1 cellular context compared by ENCODE assay signal in the genomic region with DNA sequence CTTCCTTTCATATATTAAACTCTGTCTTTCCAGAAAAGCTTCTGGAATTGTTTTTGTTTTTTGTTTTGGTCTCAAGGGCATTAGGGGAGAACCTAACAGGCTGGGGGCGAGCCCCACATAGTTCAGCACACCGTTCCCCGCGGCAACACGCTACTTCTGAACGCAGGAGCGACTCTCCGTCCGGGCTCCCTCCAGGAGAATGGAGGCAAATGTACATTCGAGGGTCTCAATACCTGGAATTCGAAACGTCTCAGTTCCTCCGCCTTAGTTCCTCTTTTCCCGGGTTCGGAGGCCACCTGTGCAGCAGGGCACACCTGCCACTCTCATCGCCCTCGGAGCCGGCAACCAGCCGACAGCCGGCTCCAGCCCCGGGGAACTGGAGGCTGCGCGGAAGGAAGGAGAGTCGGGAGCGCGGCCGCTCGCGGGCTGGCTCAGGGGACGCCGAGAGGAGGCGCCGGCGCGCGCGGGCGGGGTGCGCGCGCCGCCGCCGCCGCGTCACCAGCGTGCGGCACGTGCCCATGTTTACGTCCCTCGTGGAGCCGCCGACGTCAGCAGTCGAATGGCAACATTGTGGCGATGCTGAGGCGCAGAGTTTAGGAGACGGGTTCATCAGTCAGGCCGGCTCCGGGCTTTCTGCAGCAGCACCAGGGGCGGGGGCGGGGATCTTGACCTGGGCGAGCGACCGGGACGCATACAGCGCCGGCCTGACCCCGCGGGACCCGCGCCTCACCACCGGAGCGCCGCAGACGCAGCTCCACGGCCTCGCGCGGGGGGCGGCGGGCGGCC.
TF ChIP-seq lines count a peak whose summit lies in the region.

JMY (plus strand) TSS at position 554 of the 786 bp plus-strand sequence. CDS start 520 bp downstream, outside the sequence.

TF ChIP-seq in GM12878, 131 proteins besides CTCF, POLR2A, EP300 and RAD21 (continued from another document and continues in another):
- TF ChIP-seq ZNF384 (IDR thresholded peaks at IDR 0.05; ENCODE audit: borderline replicate concordance, low read depth, low read length) = no peak
- TF ChIP-seq, protein P1, sequence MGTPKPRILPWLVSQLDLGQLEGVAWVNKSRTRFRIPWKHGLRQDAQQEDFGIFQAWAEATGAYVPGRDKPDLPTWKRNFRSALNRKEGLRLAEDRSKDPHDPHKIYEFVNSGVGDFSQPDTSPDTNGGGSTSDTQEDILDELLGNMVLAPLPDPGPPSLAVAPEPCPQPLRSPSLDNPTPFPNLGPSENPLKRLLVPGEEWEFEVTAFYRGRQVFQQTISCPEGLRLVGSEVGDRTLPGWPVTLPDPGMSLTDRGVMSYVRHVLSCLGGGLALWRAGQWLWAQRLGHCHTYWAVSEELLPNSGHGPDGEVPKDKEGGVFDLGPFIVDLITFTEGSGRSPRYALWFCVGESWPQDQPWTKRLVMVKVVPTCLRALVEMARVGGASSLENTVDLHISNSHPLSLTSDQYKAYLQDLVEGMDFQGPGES (IDR thresholded peaks at IDR 0.05) = no peak
- 0 out of 2 replicates have a peak, but pooled peaks have one; percentile 19 for TF ChIP-seq EED (IDR thresholded peaks at IDR 0.05; ENCODE audit: low read depth)
- TF ChIP-seq RFX5 (IDR thresholded peaks at IDR 0.05; ENCODE audit: low read depth, low read length) = no peak
- TF ChIP-seq, protein P2, sequence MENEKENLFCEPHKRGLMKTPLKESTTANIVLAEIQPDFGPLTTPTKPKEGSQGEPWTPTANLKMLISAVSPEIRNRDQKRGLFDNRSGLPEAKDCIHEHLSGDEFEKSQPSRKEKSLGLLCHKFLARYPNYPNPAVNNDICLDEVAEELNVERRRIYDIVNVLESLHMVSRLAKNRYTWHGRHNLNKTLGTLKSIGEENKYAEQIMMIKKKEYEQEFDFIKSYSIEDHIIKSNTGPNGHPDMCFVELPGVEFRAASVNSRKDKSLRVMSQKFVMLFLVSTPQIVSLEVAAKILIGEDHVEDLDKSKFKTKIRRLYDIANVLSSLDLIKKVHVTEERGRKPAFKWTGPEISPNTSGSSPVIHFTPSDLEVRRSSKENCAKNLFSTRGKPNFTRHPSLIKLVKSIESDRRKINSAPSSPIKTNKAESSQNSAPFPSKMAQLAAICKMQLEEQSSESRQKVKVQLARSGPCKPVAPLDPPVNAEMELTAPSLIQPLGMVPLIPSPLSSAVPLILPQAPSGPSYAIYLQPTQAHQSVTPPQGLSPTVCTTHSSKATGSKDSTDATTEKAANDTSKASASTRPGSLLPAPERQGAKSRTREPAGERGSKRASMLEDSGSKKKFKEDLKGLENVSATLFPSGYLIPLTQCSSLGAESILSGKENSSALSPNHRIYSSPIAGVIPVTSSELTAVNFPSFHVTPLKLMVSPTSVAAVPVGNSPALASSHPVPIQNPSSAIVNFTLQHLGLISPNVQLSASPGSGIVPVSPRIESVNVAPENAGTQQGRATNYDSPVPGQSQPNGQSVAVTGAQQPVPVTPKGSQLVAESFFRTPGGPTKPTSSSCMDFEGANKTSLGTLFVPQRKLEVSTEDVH (IDR thresholded peaks at IDR 0.05; ENCODE audit: low read depth, partially characterized antibody) = no peak
- TF ChIP-seq SRF (IDR thresholded peaks at IDR 0.05; ENCODE audit: low read depth in 2 of 2, low read length in 2 of 2) = 0 out of 4 replicates have a peak, but pooled peaks of 1 of the 2 experiments have one; percentile 13
- no peak for TF ChIP-seq PAX8 (IDR thresholded peaks at IDR 0.05)
- TF ChIP-seq BHLHE40 (IDR thresholded peaks at IDR 0.05; ENCODE audit: borderline replicate concordance in 1 of 2, low read depth in 2 of 2, low read length in 1 of 2) = peak; percentile 99 to 100
- TF ChIP-seq, protein P3, sequence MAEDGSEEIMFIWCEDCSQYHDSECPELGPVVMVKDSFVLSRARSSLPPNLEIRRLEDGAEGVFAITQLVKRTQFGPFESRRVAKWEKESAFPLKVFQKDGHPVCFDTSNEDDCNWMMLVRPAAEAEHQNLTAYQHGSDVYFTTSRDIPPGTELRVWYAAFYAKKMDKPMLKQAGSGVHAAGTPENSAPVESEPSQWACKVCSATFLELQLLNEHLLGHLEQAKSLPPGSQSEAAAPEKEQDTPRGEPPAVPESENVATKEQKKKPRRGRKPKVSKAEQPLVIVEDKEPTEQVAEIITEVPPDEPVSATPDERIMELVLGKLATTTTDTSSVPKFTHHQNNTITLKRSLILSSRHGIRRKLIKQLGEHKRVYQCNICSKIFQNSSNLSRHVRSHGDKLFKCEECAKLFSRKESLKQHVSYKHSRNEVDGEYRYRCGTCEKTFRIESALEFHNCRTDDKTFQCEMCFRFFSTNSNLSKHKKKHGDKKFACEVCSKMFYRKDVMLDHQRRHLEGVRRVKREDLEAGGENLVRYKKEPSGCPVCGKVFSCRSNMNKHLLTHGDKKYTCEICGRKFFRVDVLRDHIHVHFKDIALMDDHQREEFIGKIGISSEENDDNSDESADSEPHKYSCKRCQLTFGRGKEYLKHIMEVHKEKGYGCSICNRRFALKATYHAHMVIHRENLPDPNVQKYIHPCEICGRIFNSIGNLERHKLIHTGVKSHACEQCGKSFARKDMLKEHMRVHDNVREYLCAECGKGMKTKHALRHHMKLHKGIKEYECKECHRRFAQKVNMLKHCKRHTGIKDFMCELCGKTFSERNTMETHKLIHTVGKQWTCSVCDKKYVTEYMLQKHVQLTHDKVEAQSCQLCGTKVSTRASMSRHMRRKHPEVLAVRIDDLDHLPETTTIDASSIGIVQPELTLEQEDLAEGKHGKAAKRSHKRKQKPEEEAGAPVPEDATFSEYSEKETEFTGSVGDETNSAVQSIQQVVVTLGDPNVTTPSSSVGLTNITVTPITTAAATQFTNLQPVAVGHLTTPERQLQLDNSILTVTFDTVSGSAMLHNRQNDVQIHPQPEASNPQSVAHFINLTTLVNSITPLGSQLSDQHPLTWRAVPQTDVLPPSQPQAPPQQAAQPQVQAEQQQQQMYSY (CRISPR knock-in tag; IDR thresholded peaks at IDR 0.05) = no peak
- TF ChIP-seq ZNF24 (IDR thresholded peaks at IDR 0.05) = no peak
- TF ChIP-seq IKZF2 (IDR thresholded peaks at IDR 0.05) = peak; percentile 79 to 80
- TF ChIP-seq HSF1 (IDR thresholded peaks at IDR 0.05; ENCODE audit: low read depth, low read length) = no peak
- TF ChIP-seq STAT1 (conservative IDR thresholded peaks at IDR 0.05) = no peak
- TF ChIP-seq SMARCA5 (IDR thresholded peaks at IDR 0.05) = no peak
- no peak for TF ChIP-seq WRNIP1 (IDR thresholded peaks at IDR 0.05; ENCODE audit: borderline replicate concordance, low read depth, low read length)
- no peak for TF ChIP-seq ZSCAN29 (IDR thresholded peaks at IDR 0.05)
- TF ChIP-seq CBX3 (IDR thresholded peaks at IDR 0.05; ENCODE audit: borderline replicate concordance, low read depth) = no peak
- TF ChIP-seq POU2F2 (IDR thresholded peaks at IDR 0.05; ENCODE audit: borderline replicate concordance, low read depth, low read length) = no peak; the same call in 2 of the 3 replicates
- no peak for TF ChIP-seq SIX5 (IDR thresholded peaks at IDR 0.05; ENCODE audit: low read depth, low read length, severe bottlenecking)
- no peak for TF ChIP-seq JUND (IDR thresholded peaks at IDR 0.05; ENCODE audit: low read depth, low read length)
- no peak; the same call in 1 of the 2 replicates for TF ChIP-seq PML (IDR thresholded peaks at IDR 0.05; ENCODE audit: low read length)
- TF ChIP-seq, protein P4, sequence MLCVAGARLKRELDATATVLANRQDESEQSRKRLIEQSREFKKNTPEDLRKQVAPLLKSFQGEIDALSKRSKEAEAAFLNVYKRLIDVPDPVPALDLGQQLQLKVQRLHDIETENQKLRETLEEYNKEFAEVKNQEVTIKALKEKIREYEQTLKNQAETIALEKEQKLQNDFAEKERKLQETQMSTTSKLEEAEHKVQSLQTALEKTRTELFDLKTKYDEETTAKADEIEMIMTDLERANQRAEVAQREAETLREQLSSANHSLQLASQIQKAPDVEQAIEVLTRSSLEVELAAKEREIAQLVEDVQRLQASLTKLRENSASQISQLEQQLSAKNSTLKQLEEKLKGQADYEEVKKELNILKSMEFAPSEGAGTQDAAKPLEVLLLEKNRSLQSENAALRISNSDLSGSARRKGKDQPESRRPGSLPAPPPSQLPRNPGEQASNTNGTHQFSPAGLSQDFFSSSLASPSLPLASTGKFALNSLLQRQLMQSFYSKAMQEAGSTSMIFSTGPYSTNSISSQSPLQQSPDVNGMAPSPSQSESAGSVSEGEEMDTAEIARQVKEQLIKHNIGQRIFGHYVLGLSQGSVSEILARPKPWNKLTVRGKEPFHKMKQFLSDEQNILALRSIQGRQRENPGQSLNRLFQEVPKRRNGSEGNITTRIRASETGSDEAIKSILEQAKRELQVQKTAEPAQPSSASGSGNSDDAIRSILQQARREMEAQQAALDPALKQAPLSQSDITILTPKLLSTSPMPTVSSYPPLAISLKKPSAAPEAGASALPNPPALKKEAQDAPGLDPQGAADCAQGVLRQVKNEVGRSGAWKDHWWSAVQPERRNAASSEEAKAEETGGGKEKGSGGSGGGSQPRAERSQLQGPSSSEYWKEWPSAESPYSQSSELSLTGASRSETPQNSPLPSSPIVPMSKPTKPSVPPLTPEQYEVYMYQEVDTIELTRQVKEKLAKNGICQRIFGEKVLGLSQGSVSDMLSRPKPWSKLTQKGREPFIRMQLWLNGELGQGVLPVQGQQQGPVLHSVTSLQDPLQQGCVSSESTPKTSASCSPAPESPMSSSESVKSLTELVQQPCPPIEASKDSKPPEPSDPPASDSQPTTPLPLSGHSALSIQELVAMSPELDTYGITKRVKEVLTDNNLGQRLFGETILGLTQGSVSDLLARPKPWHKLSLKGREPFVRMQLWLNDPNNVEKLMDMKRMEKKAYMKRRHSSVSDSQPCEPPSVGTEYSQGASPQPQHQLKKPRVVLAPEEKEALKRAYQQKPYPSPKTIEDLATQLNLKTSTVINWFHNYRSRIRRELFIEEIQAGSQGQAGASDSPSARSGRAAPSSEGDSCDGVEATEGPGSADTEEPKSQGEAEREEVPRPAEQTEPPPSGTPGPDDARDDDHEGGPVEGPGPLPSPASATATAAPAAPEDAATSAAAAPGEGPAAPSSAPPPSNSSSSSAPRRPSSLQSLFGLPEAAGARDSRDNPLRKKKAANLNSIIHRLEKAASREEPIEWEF (IDR thresholded peaks at IDR 0.05; ENCODE audit: insufficient replicate concordance, low read depth, low read length) = no peak
- TF ChIP-seq FOS (IDR thresholded peaks at IDR 0.05; ENCODE audit: borderline replicate concordance, extremely low read depth, insufficient read length) = no peak
- no peak for TF ChIP-seq NR2C1 (IDR thresholded peaks at IDR 0.05)
- TF ChIP-seq, protein P5, sequence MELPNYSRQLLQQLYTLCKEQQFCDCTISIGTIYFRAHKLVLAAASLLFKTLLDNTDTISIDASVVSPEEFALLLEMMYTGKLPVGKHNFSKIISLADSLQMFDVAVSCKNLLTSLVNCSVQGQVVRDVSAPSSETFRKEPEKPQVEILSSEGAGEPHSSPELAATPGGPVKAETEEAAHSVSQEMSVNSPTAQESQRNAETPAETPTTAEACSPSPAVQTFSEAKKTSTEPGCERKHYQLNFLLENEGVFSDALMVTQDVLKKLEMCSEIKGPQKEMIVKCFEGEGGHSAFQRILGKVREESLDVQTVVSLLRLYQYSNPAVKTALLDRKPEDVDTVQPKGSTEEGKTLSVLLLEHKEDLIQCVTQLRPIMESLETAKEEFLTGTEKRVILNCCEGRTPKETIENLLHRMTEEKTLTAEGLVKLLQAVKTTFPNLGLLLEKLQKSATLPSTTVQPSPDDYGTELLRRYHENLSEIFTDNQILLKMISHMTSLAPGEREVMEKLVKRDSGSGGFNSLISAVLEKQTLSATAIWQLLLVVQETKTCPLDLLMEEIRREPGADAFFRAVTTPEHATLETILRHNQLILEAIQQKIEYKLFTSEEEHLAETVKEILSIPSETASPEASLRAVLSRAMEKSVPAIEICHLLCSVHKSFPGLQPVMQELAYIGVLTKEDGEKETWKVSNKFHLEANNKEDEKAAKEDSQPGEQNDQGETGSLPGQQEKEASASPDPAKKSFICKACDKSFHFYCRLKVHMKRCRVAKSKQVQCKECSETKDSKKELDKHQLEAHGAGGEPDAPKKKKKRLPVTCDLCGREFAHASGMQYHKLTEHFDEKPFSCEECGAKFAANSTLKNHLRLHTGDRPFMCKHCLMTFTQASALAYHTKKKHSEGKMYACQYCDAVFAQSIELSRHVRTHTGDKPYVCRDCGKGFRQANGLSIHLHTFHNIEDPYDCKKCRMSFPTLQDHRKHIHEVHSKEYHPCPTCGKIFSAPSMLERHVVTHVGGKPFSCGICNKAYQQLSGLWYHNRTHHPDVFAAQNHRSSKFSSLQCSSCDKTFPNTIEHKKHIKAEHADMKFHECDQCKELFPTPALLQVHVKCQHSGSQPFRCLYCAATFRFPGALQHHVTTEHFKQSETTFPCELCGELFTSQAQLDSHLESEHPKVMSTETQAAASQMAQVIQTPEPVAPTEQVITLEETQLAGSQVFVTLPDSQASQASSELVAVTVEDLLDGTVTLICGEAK (IDR thresholded peaks at IDR 0.05; ENCODE audit: borderline replicate concordance) = no peak
- peak; percentile 19 for TF ChIP-seq SMAD1 (IDR thresholded peaks at IDR 0.05; ENCODE audit: low read depth, partially characterized antibody)
- TF ChIP-seq MYB (IDR thresholded peaks at IDR 0.05; ENCODE audit: borderline replicate concordance, low read depth, low read length) = no peak
- TF ChIP-seq KLF5 (IDR thresholded peaks at IDR 0.05; ENCODE audit: partially characterized antibody) = peak; percentile 53
- TF ChIP-seq CHD4 (IDR thresholded peaks at IDR 0.05) = no peak
- TF ChIP-seq SIN3A (IDR thresholded peaks at IDR 0.05; ENCODE audit: low read depth, low read length) = no peak; the same call in 1 of the 2 replicates
- TF ChIP-seq SREBF2 (IDR thresholded peaks at IDR 0.05; ENCODE audit: low read length) = no peak
- TF ChIP-seq CEBPB (IDR thresholded peaks at IDR 0.05; ENCODE audit: borderline replicate concordance in 1 of 2, low read depth in 2 of 2, low read length in 2 of 2) = no peak
- TF ChIP-seq, protein P6, sequence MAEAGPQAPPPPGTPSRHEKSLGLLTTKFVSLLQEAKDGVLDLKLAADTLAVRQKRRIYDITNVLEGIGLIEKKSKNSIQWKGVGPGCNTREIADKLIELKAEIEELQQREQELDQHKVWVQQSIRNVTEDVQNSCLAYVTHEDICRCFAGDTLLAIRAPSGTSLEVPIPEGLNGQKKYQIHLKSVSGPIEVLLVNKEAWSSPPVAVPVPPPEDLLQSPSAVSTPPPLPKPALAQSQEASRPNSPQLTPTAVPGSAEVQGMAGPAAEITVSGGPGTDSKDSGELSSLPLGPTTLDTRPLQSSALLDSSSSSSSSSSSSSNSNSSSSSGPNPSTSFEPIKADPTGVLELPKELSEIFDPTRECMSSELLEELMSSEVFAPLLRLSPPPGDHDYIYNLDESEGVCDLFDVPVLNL (IDR thresholded peaks at IDR 0.05; ENCODE audit: low read depth, low read length) = no peak
- TF ChIP-seq ZNF217 (IDR thresholded peaks at IDR 0.05) = no peak
- TF ChIP-seq HDGF (IDR thresholded peaks at IDR 0.05) = no peak
- TF ChIP-seq ZNF207 (IDR thresholded peaks at IDR 0.05; ENCODE audit: borderline replicate concordance) = no peak
